ENCODE assay signal across 36 cellular contexts in genomic region chr1:18803859-18804258, GRCh38. TPM values are rescaled to one million over a fixed set of nuclear protein-coding genes. Genes with fewer than 3 reads are reported as not detected.
"Had no signal": no experiment of that assay in that cellular context is flagged by ENCODE, and none has a peak within 500 bp of the region (broad histone marks: within the 10 kb centered on the region; RNA-seq: fewer than 3 reads in every experiment).

No MANE protein-coding gene starts in this region.

- H3K4me3 Mint-ChIP-seq: activated CD4-positive, alpha-beta memory T cell treated with anti-CD3 and anti-CD28 coated beads for 36 hours; activated CD4-positive, alpha-beta T cell treated with anti-CD3 and anti-CD28 coated beads for 36 hours; activated CD4-positive, alpha-beta T cell treated with anti-CD3 and anti-CD28 coated beads, Interleukin-2, amount 10 ng/mL, durations not matched to agents 24 days and 14 days; activated CD8-positive, alpha-beta memory T cell treated with anti-CD3 and anti-CD28 coated beads, Interleukin-2, amount 10 ng/mL, durations not matched to agents 7 days and 5 days; activated CD8-positive, alpha-beta T cell treated with anti-CD3 and anti-CD28 coated beads, Interleukin-2, amount 10 ng/mL, durations not matched to agents 7 days and 5 days; activated naive CD4-positive, alpha-beta T cell treated with anti-CD3 and anti-CD28 coated beads for 36 hours; activated naive CD4-positive, alpha-beta T cell treated with anti-CD3 and anti-CD28 coated beads, Interleukin-2, amount 50 U/mL, for 24 hours; activated naive CD8-positive, alpha-beta T cell treated with anti-CD3 and anti-CD28 coated beads for 36 hours; activated naive CD8-positive, alpha-beta T cell treated with anti-CD3 and anti-CD28 coated beads, Interleukin-2, amount 50 U/mL, for 24 hours; activated T-helper 1 cell treated with anti-CD3 and anti-CD28 coated beads, Interleukin-12 subunit alpha, Interleukin-12 subunit beta, Interleukin-2, Interleukin-4 antibody, amounts not matched to agents 30 ng/mL and 10 ng/mL and 1 ng/mL, durations not matched to agents 14 hours and 24 hours and 36 hours; effector memory CD8-positive, alpha-beta T cell; T-helper 17 cell; T-helper 2 cell treated with Interferon-gamma antibody and Interleukin-4, amounts not matched to agents 5 μg/mL and 100 μg/mL, for 36 hours had no signal

- H3K27ac ChIP-seq: adrenal gland, body of pancreas, esophagus muscularis mucosa, foreskin keratinocyte, gastrocnemius medialis had no signal

- ATAC-seq: activated CD4-positive, alpha-beta T cell treated with anti-CD3 and anti-CD28 coated beads for 36 hours; activated CD8-positive, alpha-beta memory T cell treated with anti-CD3 and anti-CD28 coated beads, Interleukin-2, amount 10 ng/mL, durations not matched to agents 7 days and 5 days; activated CD8-positive, alpha-beta T cell treated with anti-CD3 and anti-CD28 coated beads, Interleukin-2, amount 10 ng/mL, durations not matched to agents 7 days and 5 days; activated naive CD8-positive, alpha-beta T cell treated with anti-CD3 and anti-CD28 coated beads, Interleukin-2, amount 50 U/mL, for 24 hours; body of pancreas; effector memory CD8-positive, alpha-beta T cell; foreskin keratinocyte; gastrocnemius medialis; T-helper 17 cell had no signal

- H3K9me3 Mint-ChIP-seq: activated CD4-positive, alpha-beta memory T cell treated with anti-CD3 and anti-CD28 coated beads for 36 hours; activated CD4-positive, alpha-beta T cell treated with anti-CD3 and anti-CD28 coated beads, Interleukin-2, amount 10 ng/mL, durations not matched to agents 24 days and 14 days; activated naive CD4-positive, alpha-beta T cell treated with anti-CD3 and anti-CD28 coated beads for 36 hours; activated naive CD4-positive, alpha-beta T cell treated with anti-CD3 and anti-CD28 coated beads, Interleukin-2, amount 50 U/mL, for 24 hours; activated naive CD8-positive, alpha-beta T cell treated with anti-CD3 and anti-CD28 coated beads for 36 hours; activated naive CD8-positive, alpha-beta T cell treated with anti-CD3 and anti-CD28 coated beads, Interleukin-2, amount 50 U/mL, for 24 hours; activated T-helper 1 cell treated with anti-CD3 and anti-CD28 coated beads, Interleukin-12 subunit alpha, Interleukin-12 subunit beta, Interleukin-2, Interleukin-4 antibody, amounts not matched to agents 30 ng/mL and 10 ng/mL and 1 ng/mL, durations not matched to agents 14 hours and 24 hours and 36 hours; activated T-helper 2 cell treated with anti-CD3 and anti-CD28 coated beads, Interferon-gamma antibody, Interleukin-2, Interleukin-4, amounts not matched to agents 10 μg/mL and 5 μg/mL and 100 μg/mL, durations not matched to agents 14 hours and 24 hours and 36 hours; effector memory CD8-positive, alpha-beta T cell; T-helper 2 cell treated with Interferon-gamma antibody and Interleukin-4, amounts not matched to agents 5 μg/mL and 100 μg/mL, for 36 hours had no signal

- H3K27ac Mint-ChIP-seq: activated CD4-positive, alpha-beta memory T cell treated with anti-CD3 and anti-CD28 coated beads for 36 hours; activated CD4-positive, alpha-beta T cell treated with anti-CD3 and anti-CD28 coated beads for 36 hours; activated CD4-positive, alpha-beta T cell treated with anti-CD3 and anti-CD28 coated beads, Interleukin-2, amount 10 ng/mL, durations not matched to agents 24 days and 14 days; activated CD8-positive, alpha-beta memory T cell treated with anti-CD3 and anti-CD28 coated beads, Interleukin-2, amount 10 ng/mL, durations not matched to agents 7 days and 5 days; activated CD8-positive, alpha-beta T cell treated with anti-CD3 and anti-CD28 coated beads, Interleukin-2, amount 10 ng/mL, durations not matched to agents 7 days and 5 days; activated naive CD4-positive, alpha-beta T cell treated with anti-CD3 and anti-CD28 coated beads for 36 hours; activated naive CD4-positive, alpha-beta T cell treated with anti-CD3 and anti-CD28 coated beads, Interleukin-2, amount 50 U/mL, for 24 hours; activated naive CD8-positive, alpha-beta T cell treated with anti-CD3 and anti-CD28 coated beads for 36 hours; activated naive CD8-positive, alpha-beta T cell treated with anti-CD3 and anti-CD28 coated beads, Interleukin-2, amount 50 U/mL, for 24 hours; activated T-helper 1 cell treated with anti-CD3 and anti-CD28 coated beads, Interleukin-12 subunit alpha, Interleukin-12 subunit beta, Interleukin-2, Interleukin-4 antibody, amounts not matched to agents 30 ng/mL and 10 ng/mL and 1 ng/mL, durations not matched to agents 14 hours and 24 hours and 36 hours; activated T-helper 2 cell treated with anti-CD3 and anti-CD28 coated beads, Interferon-gamma antibody, Interleukin-2, Interleukin-4, amounts not matched to agents 10 μg/mL and 5 μg/mL and 100 μg/mL, durations not matched to agents 14 hours and 24 hours and 36 hours; effector memory CD8-positive, alpha-beta T cell; T-helper 17 cell; T-helper 2 cell treated with Interferon-gamma antibody and Interleukin-4, amounts not matched to agents 5 μg/mL and 100 μg/mL, for 36 hours had no signal

- H3K27me3 Mint-ChIP-seq: activated CD4-positive, alpha-beta T cell treated with anti-CD3 and anti-CD28 coated beads, Interleukin-2, amount 10 ng/mL, durations not matched to agents 24 days and 14 days had no signal

- H3K36me3 ChIP-seq: adrenal gland, esophagus muscularis mucosa, gastrocnemius medialis had no signal

- H3K4me1 Mint-ChIP-seq: activated CD4-positive, alpha-beta T cell treated with anti-CD3 and anti-CD28 coated beads for 36 hours; activated CD4-positive, alpha-beta T cell treated with anti-CD3 and anti-CD28 coated beads, Interleukin-2, amount 10 ng/mL, durations not matched to agents 24 days and 14 days; activated naive CD4-positive, alpha-beta T cell treated with anti-CD3 and anti-CD28 coated beads, Interleukin-2, amount 50 U/mL, for 24 hours; activated naive CD8-positive, alpha-beta T cell treated with anti-CD3 and anti-CD28 coated beads for 36 hours; activated naive CD8-positive, alpha-beta T cell treated with anti-CD3 and anti-CD28 coated beads, Interleukin-2, amount 50 U/mL, for 24 hours; T-helper 17 cell had no signal

- H3K9me3 ChIP-seq: adrenal gland, body of pancreas, esophagus muscularis mucosa, gastrocnemius medialis had no signal

- DNase-seq: activated CD4-positive, alpha-beta memory T cell treated with anti-CD3 and anti-CD28 coated beads for 36 hours; activated CD4-positive, alpha-beta T cell treated with anti-CD3 and anti-CD28 coated beads for 36 hours; activated CD4-positive, alpha-beta T cell treated with anti-CD3 and anti-CD28 coated beads, Interleukin-2, amount 10 ng/mL, durations not matched to agents 24 days and 14 days; activated CD4-positive, CD25-positive, alpha-beta regulatory T cell; activated CD4-positive, CD25-positive, alpha-beta regulatory T cell treated with anti-CD3 and anti-CD28 coated beads, Interleukin-2, amount 50 U/mL, for 72 hours; activated CD8-positive, alpha-beta memory T cell treated with anti-CD3 and anti-CD28 coated beads, Interleukin-2, amount 10 ng/mL, durations not matched to agents 7 days and 5 days; activated CD8-positive, alpha-beta memory T cell treated with anti-CD3 and anti-CD28 coated beads, Interleukin-2, amount 50 U/mL, for 4 hours; activated CD8-positive, alpha-beta T cell treated with anti-CD3 and anti-CD28 coated beads, Interleukin-2, amount 10 ng/mL, durations not matched to agents 7 days and 5 days; activated effector memory CD4-positive, alpha-beta T cell treated with anti-CD3 and anti-CD28 coated beads, Interleukin-2, amount 50 U/mL, for 16 hours; activated naive CD4-positive, alpha-beta T cell treated with anti-CD3 and anti-CD28 coated beads for 36 hours; activated naive CD8-positive, alpha-beta T cell treated with anti-CD3 and anti-CD28 coated beads for 36 hours; activated naive CD8-positive, alpha-beta T cell treated with anti-CD3 and anti-CD28 coated beads, Interleukin-2, amount 50 U/mL, for 24 hours; activated T-cell treated with anti-CD3 and anti-CD28 coated beads, Interleukin-2, amount 50 U/mL, for 1 hour; activated T-cell treated with anti-CD3 and anti-CD28 coated beads, Interleukin-2, amount 50 U/mL, for 48 hours; adrenal gland; amygdala; aorta; body of pancreas; caudate nucleus; cortex of kidney; dermis blood vessel endothelial cell; effector CD4-positive, alpha-beta T cell; effector memory CD8-positive, alpha-beta T cell; erythroblast; foreskin keratinocyte; gastrocnemius medialis; T-helper 1 cell; T-helper 17 cell; T1000 had no signal

- H3K27me3 ChIP-seq: adrenal gland, body of pancreas, foreskin keratinocyte had no signal

- H3K4me3 ChIP-seq: adrenal gland, body of pancreas, esophagus muscularis mucosa, gastrocnemius medialis had no signal

- H3K36me3 Mint-ChIP-seq: activated CD4-positive, alpha-beta memory T cell treated with anti-CD3 and anti-CD28 coated beads for 36 hours; activated CD8-positive, alpha-beta memory T cell treated with anti-CD3 and anti-CD28 coated beads, Interleukin-2, amount 10 ng/mL, durations not matched to agents 7 days and 5 days; activated naive CD4-positive, alpha-beta T cell treated with anti-CD3 and anti-CD28 coated beads, Interleukin-2, amount 50 U/mL, for 24 hours; activated naive CD8-positive, alpha-beta T cell treated with anti-CD3 and anti-CD28 coated beads for 36 hours had no signal

- H3K4me1 ChIP-seq: adrenal gland, body of pancreas, foreskin keratinocyte had no signal

RNA-seq across cellular contexts. Expression of gene TAS1R2, which starts 55.6 kb away (rescaled TPM):
- total RNA-seq: activated CD4-positive, alpha-beta memory T cell treated with anti-CD3 and anti-CD28 coated beads for 36 hours; activated CD4-positive, alpha-beta T cell treated with anti-CD3 and anti-CD28 coated beads for 36 hours; activated CD4-positive, alpha-beta T cell treated with anti-CD3 and anti-CD28 coated beads, Interleukin-2, amount 10 ng/mL, durations not matched to agents 24 days and 14 days; activated CD8-positive, alpha-beta memory T cell treated with anti-CD3 and anti-CD28 coated beads for 36 hours; activated CD8-positive, alpha-beta memory T cell treated with anti-CD3 and anti-CD28 coated beads, Interleukin-2, amount 10 ng/mL, durations not matched to agents 7 days and 5 days; activated CD8-positive, alpha-beta T cell treated with anti-CD3 and anti-CD28 coated beads, Interleukin-2, amount 10 ng/mL, durations not matched to agents 7 days and 5 days; activated naive CD4-positive, alpha-beta T cell treated with anti-CD3 and anti-CD28 coated beads for 36 hours; activated naive CD8-positive, alpha-beta T cell treated with anti-CD3 and anti-CD28 coated beads for 36 hours; activated T-helper 1 cell treated with anti-CD3 and anti-CD28 coated beads, Interleukin-12 subunit alpha, Interleukin-12 subunit beta, Interleukin-2, Interleukin-4 antibody, amounts not matched to agents 30 ng/mL and 10 ng/mL and 1 ng/mL, durations not matched to agents 14 hours and 24 hours and 36 hours; activated T-helper 2 cell treated with anti-CD3 and anti-CD28 coated beads, Interferon-gamma antibody, Interleukin-2, Interleukin-4, amounts not matched to agents 10 μg/mL and 5 μg/mL and 100 μg/mL, durations not matched to agents 14 hours and 24 hours and 36 hours; adrenal gland; aorta; body of pancreas; chondrocyte; dermis blood vessel endothelial cell; esophagus muscularis mucosa; foreskin keratinocyte; gastrocnemius medialis; T-helper 17 cell had no signal
- polyA plus RNA-seq: adrenal gland, aorta, foreskin keratinocyte had no signal
